Comparison of ENCODE assay signal across 19 cellular contexts in genomic region chr9:125461501-125462190, GRCh38.
A peak's percentile ranks its signal among the peaks of the same experiment; 100 is the strongest.
DNase-seq lines count a peak whose midpoint lies in the region; ATAC-seq and TF ChIP-seq lines count a peak whose summit lies in the region.
"Had no signal": no experiment of that assay in that cellular context is flagged by ENCODE, and none has a peak within 500 bp of the region (broad histone marks: within the 10 kb centered on the region; RNA-seq: fewer than 3 reads in every experiment).

No MANE protein-coding gene starts in this region.

- H3K9me3 ChIP-seq in AG04450 (ENCODE audit: control insufficient read depth, insufficient read depth, low read length) (peaks cover 7% of the 10 kb centered on the region), right lobe of liver (no peaks in the 10 kb centered on the region), trophoblast cell (ENCODE audit: insufficient read depth, low read depth, low read length) (peaks cover 1% of the 10 kb centered on the region)

- peaks cover 0 to 18% (median 8%) of the 10 kb centered on the region in 4 donors for H3K4me1 ChIP-seq in right lobe of liver
- peaks cover 11 to 24% of the 10 kb centered on the region in 2 experiments for H3K4me1 ChIP-seq in trophoblast cell (ENCODE audit: control insufficient read depth in 1 of 2, insufficient read depth in 2 of 2, low read length in 2 of 2)

- H3K36me3 ChIP-seq in right lobe of liver (no peaks in the 10 kb centered on the region), trophoblast cell (ENCODE audit: control insufficient read depth in 1 of 2, insufficient read depth in 2 of 2, low read length in 2 of 2) (peaks cover 0 to under 1% of the 10 kb centered on the region in 2 experiments)

- peaks cover 4% of the 10 kb centered on the region for H3K9me3 Mint-ChIP-seq in stimulated activated effector memory CD8-positive, alpha-beta T cell treated with anti-CD3 and anti-CD28 coated beads, Interleukin-12 subunit alpha, Interleukin-12 subunit beta, amount 100 ng/mL, for 72 hours
- H3K9me3 Mint-ChIP-seq in activated CD8-positive, alpha-beta memory T cell treated with anti-CD3 and anti-CD28 coated beads, Interleukin-2, amount 10 ng/mL, durations not matched to agents 7 days and 5 days (ENCODE audit: low read depth) = peaks cover 7% of the 10 kb centered on the region

- H3K9ac ChIP-seq in trophoblast cell (ENCODE audit: low read length) = no peak overlapping the region

- H2AFZ ChIP-seq in trophoblast cell (ENCODE audit: insufficient read depth, low read length, poor library complexity) = no peak overlapping the region

- H3K4me3 Mint-ChIP-seq in stimulated activated effector memory CD8-positive, alpha-beta T cell treated with anti-CD3 and anti-CD28 coated beads, Interleukin-12 subunit alpha, Interleukin-12 subunit beta, amount 100 ng/mL, for 72 hours = no peak overlapping the region
- no peak overlapping the region for H3K4me3 Mint-ChIP-seq in activated CD8-positive, alpha-beta memory T cell treated with anti-CD3 and anti-CD28 coated beads, Interleukin-2, amount 10 ng/mL, durations not matched to agents 7 days and 5 days

- no peak overlapping the region for H2BK5ac ChIP-seq in trophoblast cell (ENCODE audit: low read depth, low read length, poor library complexity)

- H3K27me3 ChIP-seq in AG04450 (ENCODE audit: control insufficient read depth, insufficient read depth, low read length) (no peaks in the 10 kb centered on the region), right lobe of liver (no peaks in the 10 kb centered on the region), trophoblast cell (ENCODE audit: insufficient read depth, low read length) (no peaks in the 10 kb centered on the region)
- H3K27me3 ChIP-seq: MG63 had no signal

- H3K79me2 ChIP-seq in trophoblast cell (ENCODE audit: control insufficient read depth, insufficient read depth, low read length, poor library complexity) = no peaks in the 10 kb centered on the region

- H3K4me1 Mint-ChIP-seq in stimulated activated effector memory CD8-positive, alpha-beta T cell treated with anti-CD3 and anti-CD28 coated beads, Interleukin-12 subunit alpha, Interleukin-12 subunit beta, amount 100 ng/mL, for 72 hours = no peaks in the 10 kb centered on the region
- H3K4me1 Mint-ChIP-seq in activated CD8-positive, alpha-beta memory T cell treated with anti-CD3 and anti-CD28 coated beads, Interleukin-2, amount 10 ng/mL, durations not matched to agents 7 days and 5 days = peaks cover 5% of the 10 kb centered on the region

- H2AK5ac ChIP-seq in trophoblast cell (ENCODE audit: low read length) = no peak overlapping the region

- intact Hi-C loops in right lobe of liver (cut with DNase I) = no loop called here

- H4K91ac ChIP-seq in trophoblast cell (ENCODE audit: low read depth, low read length) = no peak overlapping the region

- H3K18ac ChIP-seq in trophoblast cell (ENCODE audit: low read length) = no peak overlapping the region

- no peak overlapping the region for H3K27ac Mint-ChIP-seq in stimulated activated effector memory CD8-positive, alpha-beta T cell treated with anti-CD3 and anti-CD28 coated beads, Interleukin-12 subunit alpha, Interleukin-12 subunit beta, amount 100 ng/mL, for 72 hours
- H3K27ac Mint-ChIP-seq in activated CD8-positive, alpha-beta memory T cell treated with anti-CD3 and anti-CD28 coated beads, Interleukin-2, amount 10 ng/mL, durations not matched to agents 7 days and 5 days = no peak overlapping the region

- no peak overlapping the region for H3K23ac ChIP-seq in trophoblast cell (ENCODE audit: low read length)

- no peak overlapping the region for H2BK12ac ChIP-seq in trophoblast cell (ENCODE audit: low read length)

- H3K4me3 ChIP-seq in AG04450 (ENCODE audit: low read depth, low read length) (no peak overlapping the region), right lobe of liver (no peak overlapping the region), trophoblast cell (ENCODE audit: low read depth, low read length) (no peak overlapping the region)
- H3K4me3 ChIP-seq: A549, MG63 had no signal

- H3K27me3 Mint-ChIP-seq in activated CD8-positive, alpha-beta memory T cell treated with anti-CD3 and anti-CD28 coated beads, Interleukin-2, amount 10 ng/mL, durations not matched to agents 7 days and 5 days = no peaks in the 10 kb centered on the region

- POLR2A ChIA-PET in AG04450 (lab: Yijun Ruan, JAX) = no interaction called here

- 74% methylated on average over 8 of the region's 8 CpGs for WGBS in right lobe of liver (ENCODE audit: insufficient coverage, low coverage, low lambda C conversion rate, missing lambda C conversion rate)
- no CpG with 5 or more reads among the region's 8 CpGs for WGBS in trophoblast cell (ENCODE audit: extremely low coverage, insufficient coverage, insufficient read length)

- no peak overlapping the region for H3K4ac ChIP-seq in trophoblast cell (ENCODE audit: low read depth, low read length)

- no peak overlapping the region for H4K8ac ChIP-seq in trophoblast cell (ENCODE audit: low read depth, low read length)

- H3K79me1 ChIP-seq in trophoblast cell (ENCODE audit: low read length) = no peaks in the 10 kb centered on the region

- peak; percentile 13 to 35 (median 29) for ATAC-seq in right lobe of liver
- ATAC-seq in GM21528 (IDR thresholded peaks at IDR 0.05; ENCODE audit: low FRiP score, unreplicated experiment) = no peak
- ATAC-seq in stimulated activated effector memory CD8-positive, alpha-beta T cell treated with anti-CD3 and anti-CD28 coated beads, Interleukin-12 subunit alpha, Interleukin-12 subunit beta, amount 100 ng/mL, for 72 hours = no peak
- no peak for ATAC-seq in activated CD8-positive, alpha-beta memory T cell treated with anti-CD3 and anti-CD28 coated beads, Interleukin-2, amount 10 ng/mL, durations not matched to agents 7 days and 5 days

- H3K14ac ChIP-seq in trophoblast cell (ENCODE audit: low read length) = no peak overlapping the region

- peaks cover 15% of the 10 kb centered on the region for H3K36me3 Mint-ChIP-seq in stimulated activated effector memory CD8-positive, alpha-beta T cell treated with anti-CD3 and anti-CD28 coated beads, Interleukin-12 subunit alpha, Interleukin-12 subunit beta, amount 100 ng/mL, for 72 hours
- H3K36me3 Mint-ChIP-seq in activated CD8-positive, alpha-beta memory T cell treated with anti-CD3 and anti-CD28 coated beads, Interleukin-2, amount 10 ng/mL, durations not matched to agents 7 days and 5 days = peaks cover 24% of the 10 kb centered on the region

- H3K27ac ChIP-seq in AG04450 (ENCODE audit: low read depth, low read length) (peak overlapping the region; percentile 82), right lobe of liver (peak overlapping the region; percentile 67 to 87 (median 87)), trophoblast cell (ENCODE audit: low read depth, low read length) (no peak overlapping the region)
- H3K27ac ChIP-seq: A549 had no signal

- H2BK120ac ChIP-seq in trophoblast cell (ENCODE audit: insufficient read depth, low read length, poor library complexity) = no peak overlapping the region

- no peak overlapping the region for H4K12ac ChIP-seq in trophoblast cell (ENCODE audit: low read depth, low read length)

- no peak for DNase-seq in AG04450 (ENCODE audit: low read depth, low spot score)
- DNase-seq in amniotic epithelial cell (ENCODE audit: low read depth) = peak; percentile 51
- DNase-seq in right lobe of liver = no peak
- DNase-seq in trophoblast cell = peak; percentile 62 to 86
- DNase-seq in stimulated activated effector memory CD8-positive, alpha-beta T cell treated with anti-CD3 and anti-CD28 coated beads, Interleukin-12 subunit alpha, Interleukin-12 subunit beta, amount 100 ng/mL, for 72 hours (ENCODE audit: low spot score in 2 of 2) = no peak
- DNase-seq in medulla oblongata (ENCODE audit: extremely low spot score) = no peak
- DNase-seq in activated CD8-positive, alpha-beta memory T cell treated with anti-CD3 and anti-CD28 coated beads, Interleukin-2, amount 10 ng/mL, durations not matched to agents 7 days and 5 days = no peak
- DNase-seq: DND-41, GOT3, Karpas-422, NCI-H1105, NCI-H1694, NCI-H2107, NCI-H345, NCI-H526 treated with DMSO at 0.1 percent for 48 hours, Right ventricle myocardium superior had no signal

- no peak overlapping the region for H3K4me2 ChIP-seq in trophoblast cell (ENCODE audit: low read length)
- H3K4me2 ChIP-seq: A549 had no signal

- no peak for TF ChIP-seq CTCF in AG04450 (IDR thresholded peaks at IDR 0.05; ENCODE audit: low read depth, low read length)
- TF ChIP-seq CTCF in right lobe of liver (IDR thresholded peaks at IDR 0.05) = no peak

- no peak for TF ChIP-seq POLR2A in right lobe of liver (IDR thresholded peaks at IDR 0.05)

- CTCF ChIA-PET in AG04450 (lab: Charles Lee) = no interaction called here
- CTCF ChIA-PET in activated CD8-positive, alpha-beta memory T cell treated with anti-CD3 and anti-CD28 coated beads, Interleukin-2, amount 10 ng/mL, durations not matched to agents 7 days and 5 days (lab: Charles Lee) = interaction anchor here (0.8 to 2.0 kb wide), 3 partner anchors 12 to 54 kb away, joined by 3 to 10 read pairs (median 3); no protein-coding TSS in a partner anchor

Comparison
In these comparisons a context has a peak if more than half of its experiments do, and no peak if none do; other contexts are left out.
1. DNase-seq: peak in amniotic epithelial cell (single experiment) and trophoblast cell (2 of 2); none in AG04450 (single experiment), right lobe of liver (0 of 3), stimulated activated effector memory CD8-positive, alpha-beta T cell treated with anti-CD3 and anti-CD28 coated beads, Interleukin-12 subunit alpha, Interleukin-12 subunit beta, amount 100 ng/mL, for 72 hours (0 of 2), medulla oblongata (single experiment) and activated CD8-positive, alpha-beta memory T cell treated with anti-CD3 and anti-CD28 coated beads, Interleukin-2, amount 10 ng/mL, durations not matched to agents 7 days and 5 days (single experiment).
2. ATAC-seq: peak in right lobe of liver (4 of 4); none in GM21528 (single experiment), stimulated activated effector memory CD8-positive, alpha-beta T cell treated with anti-CD3 and anti-CD28 coated beads, Interleukin-12 subunit alpha, Interleukin-12 subunit beta, amount 100 ng/mL, for 72 hours (single experiment) and activated CD8-positive, alpha-beta memory T cell treated with anti-CD3 and anti-CD28 coated beads, Interleukin-2, amount 10 ng/mL, durations not matched to agents 7 days and 5 days (single experiment).